In genomic region chr1:165858928-165859845, GRCh38 we compare ENCODE assay signal across 23 cellular contexts. TPM values are rescaled to one million over a fixed set of nuclear protein-coding genes. Genes with fewer than 3 reads are reported as not detected.
DNase-seq lines count a peak whose midpoint lies in the region; ATAC-seq and TF ChIP-seq lines count a peak whose summit lies in the region.
"Had no signal": no experiment of that assay in that cellular context is flagged by ENCODE, and none has a peak within 500 bp of the region (broad histone marks: within the 10 kb centered on the region; RNA-seq: fewer than 3 reads in every experiment).

No MANE protein-coding gene starts in this region.

- H3K27me3 Mint-ChIP-seq in type B pancreatic cell = no peaks in the 10 kb centered on the region
- H3K27me3 Mint-ChIP-seq: activated CD4-positive, alpha-beta T cell treated with anti-CD3 and anti-CD28 coated beads, Interleukin-2, amount 10 ng/mL, durations not matched to agents 7 days and 5 days; dendritic cell treated with granulocyte-macrophage colony-stimulating factor and Interleukin-4, amounts not matched to agents 40 ng/mL and 50 ng/mL, for 4 days; IgD-negative memory B cell had no signal

- DNase-seq in left ventricle myocardium superior (no peak), cardiac septum (ENCODE audit: low spot score) (no peak), Peyer's patch (no peak), mucosa of descending colon (peak; percentile 49 to 59 (median 53)), type B pancreatic cell (ENCODE audit: extremely low spot score, unreplicated experiment) (no peak), GDM1 (lab: John Stamatoyannopoulos, UW) (no peak)
- DNase-seq: activated CD4-positive, alpha-beta T cell treated with anti-CD3 and anti-CD28 coated beads, Interleukin-2, amount 10 ng/mL, durations not matched to agents 7 days and 5 days; activated naive CD4-positive, alpha-beta T cell treated with anti-CD3 and anti-CD28 coated beads, Interleukin-2, amount 50 U/mL, for 16 hours; amygdala; Calu3; caudate nucleus; kidney; lower lobe of right lung; NCI-H446; SIG-M5; stimulated activated CD4-positive, alpha-beta T cell treated with anti-CD3 and anti-CD28 coated beads, Interleukin-2, amount 100 ng/mL, for 24 hours; substantia nigra had no signal

- H3K36me3 ChIP-seq in Peyer's patch (no peaks in the 10 kb centered on the region), mucosa of descending colon (ENCODE audit: low read depth) (no peaks in the 10 kb centered on the region)
- H3K36me3 ChIP-seq: lower lobe of right lung had no signal

- ATAC-seq in left ventricle myocardium superior (peak; percentile 8), mucosa of descending colon (peak; percentile 63), HG02973 (IDR thresholded peaks at IDR 0.05; ENCODE audit: unreplicated experiment) (no peak), GM19035 (IDR thresholded peaks at IDR 0.05; ENCODE audit: unreplicated experiment) (no peak)
- ATAC-seq: lower lobe of right lung had no signal

- peaks cover 56% of the 10 kb centered on the region for H3K4me1 Mint-ChIP-seq in type B pancreatic cell (ENCODE audit: unreplicated experiment)

- no peak for TF ChIP-seq CTCF in Peyer's patch (IDR thresholded peaks at IDR 0.05)
- no peak for TF ChIP-seq CTCF in mucosa of descending colon (IDR thresholded peaks at IDR 0.05)
- TF ChIP-seq CTCF in type B pancreatic cell (conservative IDR thresholded peaks at IDR 0.05) = no peak

- H3K9me3 ChIP-seq in Peyer's patch (no peaks in the 10 kb centered on the region), mucosa of descending colon (no peaks in the 10 kb centered on the region)
- H3K9me3 ChIP-seq: BLaER1, lower lobe of right lung had no signal

- H3K27ac ChIP-seq in Peyer's patch = peak overlapping the region in 3 of 4 donors; percentile 41 to 84 (median 76)
- H3K27ac ChIP-seq: BLaER1, lower lobe of right lung had no signal

- intact Hi-C loops in left ventricle myocardium superior (cut with micrococcal nuclease) (no loop called here), cardiac septum (cut with DNase I) (loop anchor here (2.0 to 5.0 kb wide), 2 partner anchors 40 to 47 kb away; no protein-coding TSS in a partner anchor), mucosa of descending colon (cut with DNase I, micrococcal nuclease) (no loop called here)

- peaks cover 16% of the 10 kb centered on the region for H3K36me3 Mint-ChIP-seq in type B pancreatic cell
- H3K36me3 Mint-ChIP-seq: IgD-negative memory B cell had no signal

- no peak for TF ChIP-seq POLR2A in Peyer's patch (IDR thresholded peaks at IDR 0.05)

- H3K4me1 ChIP-seq in Peyer's patch (peaks cover 0 to 55% (median 8%) of the 10 kb centered on the region in 4 donors), mucosa of descending colon (ENCODE audit: low read depth) (peaks cover 56% of the 10 kb centered on the region)

- H3K9me3 Mint-ChIP-seq in type B pancreatic cell = peaks cover 4% of the 10 kb centered on the region
- H3K9me3 Mint-ChIP-seq: activated CD4-positive, alpha-beta T cell treated with anti-CD3 and anti-CD28 coated beads, Interleukin-2, amount 10 ng/mL, durations not matched to agents 7 days and 5 days; dendritic cell treated with granulocyte-macrophage colony-stimulating factor and Interleukin-4, amounts not matched to agents 40 ng/mL and 50 ng/mL, for 4 days; T-helper 1 cell treated with Interleukin-12 subunit alpha and Interleukin-12 subunit beta and Interleukin-4 antibody, amounts not matched to agents 30 μg/mL and 1 μg/mL, for 36 hours had no signal

- peak overlapping the region; percentile 17 for H3K27ac Mint-ChIP-seq in type B pancreatic cell
- H3K27ac Mint-ChIP-seq: activated CD4-positive, alpha-beta T cell treated with anti-CD3 and anti-CD28 coated beads, Interleukin-2, amount 10 ng/mL, durations not matched to agents 7 days and 5 days; dendritic cell treated with granulocyte-macrophage colony-stimulating factor and Interleukin-4, amounts not matched to agents 40 ng/mL and 50 ng/mL, for 4 days; IgD-negative memory B cell; T-helper 1 cell treated with Interleukin-12 subunit alpha and Interleukin-12 subunit beta and Interleukin-4 antibody, amounts not matched to agents 30 μg/mL and 1 μg/mL, for 36 hours had no signal

- H3K27me3 ChIP-seq in Peyer's patch = no peaks in the 10 kb centered on the region
- H3K27me3 ChIP-seq: BLaER1 had no signal

- no peak overlapping the region for H3K4me3 Mint-ChIP-seq in type B pancreatic cell
- H3K4me3 Mint-ChIP-seq: activated CD4-positive, alpha-beta T cell treated with anti-CD3 and anti-CD28 coated beads, Interleukin-2, amount 10 ng/mL, durations not matched to agents 7 days and 5 days; dendritic cell treated with granulocyte-macrophage colony-stimulating factor and Interleukin-4, amounts not matched to agents 40 ng/mL and 50 ng/mL, for 4 days; IgD-negative memory B cell; T-helper 1 cell treated with Interleukin-12 subunit alpha and Interleukin-12 subunit beta and Interleukin-4 antibody, amounts not matched to agents 30 μg/mL and 1 μg/mL, for 36 hours had no signal

- H3K4me3 ChIP-seq in Peyer's patch = peak overlapping the region in 1 of 4 donors; percentile 11
- no peak overlapping the region for H3K4me3 ChIP-seq in mucosa of descending colon
- H3K4me3 ChIP-seq: BLaER1, lower lobe of right lung had no signal

RNA-seq across cellular contexts. Expression of gene UCK2, which starts 31.8 kb away (rescaled TPM):
- total RNA-seq in left ventricle myocardium superior (5.9 TPM), cardiac septum (32.0 TPM), Peyer's patch (100 to 1,000 TPM in 2 of 4 donors, 10 to 100 TPM in 2; 36.3 to 117 (median 84.7) TPM), mucosa of descending colon (10 to 100 TPM; 41.6 to 86.5 (median 51.8) TPM), type B pancreatic cell (ENCODE audit: low replicate concordance) (34.9 and 59.3 TPM in 2 replicates)

Comparison
In these comparisons a context has a peak if more than half of its experiments do, and no peak if none do; other contexts are left out.
1. ATAC-seq: peak in left ventricle myocardium superior (single experiment) and mucosa of descending colon (single experiment); none in HG02973 (single experiment) and GM19035 (single experiment).
2. DNase-seq: peak in mucosa of descending colon (3 of 3); none in left ventricle myocardium superior (single experiment), cardiac septum (single experiment), Peyer's patch (0 of 3), type B pancreatic cell (single experiment) and GDM1 (single experiment).